Comparison of ENCODE assay signal across 8 cellular contexts in the genomic region with DNA sequence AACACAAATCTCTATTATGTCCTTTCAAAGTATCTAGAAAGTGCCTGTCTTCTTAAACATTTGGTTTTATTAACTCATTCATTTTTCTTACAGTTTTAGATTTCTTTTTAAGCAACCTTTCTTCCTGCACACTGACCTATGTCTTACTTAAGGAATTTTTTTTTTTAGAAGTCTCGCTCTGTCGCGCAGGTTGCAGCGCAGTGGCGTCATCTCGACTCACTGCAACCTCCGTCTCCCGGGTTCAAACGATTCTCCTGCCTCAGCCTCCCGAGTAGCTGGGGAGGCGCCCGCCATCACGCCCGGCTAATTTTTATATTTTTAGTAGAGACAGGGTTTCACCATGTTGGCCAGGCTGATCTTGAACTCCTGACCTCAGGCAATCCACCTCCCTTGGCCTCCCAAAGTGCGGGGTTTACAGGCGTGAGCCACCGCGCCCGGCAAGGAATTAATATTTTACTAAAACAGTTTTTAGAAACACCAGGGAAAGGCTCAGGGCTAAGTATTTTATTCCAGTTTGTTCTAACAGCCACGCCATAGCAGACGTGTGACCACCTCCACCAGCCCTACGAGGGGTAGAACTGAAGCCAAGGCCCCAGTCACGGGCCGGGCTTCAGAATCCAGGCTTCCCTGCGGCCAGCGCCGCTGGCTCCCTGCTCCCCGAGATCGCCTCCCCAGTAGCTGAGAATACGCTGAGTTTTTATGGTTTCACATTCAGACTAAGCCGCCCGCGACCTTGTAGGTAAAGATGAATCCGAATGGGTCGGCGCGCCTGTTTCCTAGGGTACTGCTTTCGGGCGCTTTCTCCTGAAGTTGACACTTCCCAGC. TPM values are rescaled to one million over a fixed set of nuclear protein-coding genes. Genes with fewer than 3 reads are reported as not detected.
A peak's percentile ranks its signal among the peaks of the same experiment; 100 is the strongest.
DNase-seq lines count a peak whose midpoint lies in the region; ATAC-seq and TF ChIP-seq lines count a peak whose summit lies in the region.

No MANE protein-coding gene starts in this region.

- peaks cover 16% of the 10 kb centered on the region for H3K4me1 Mint-ChIP-seq in endodermal cell

- peaks cover 32% of the 10 kb centered on the region for H4K20me1 ChIP-seq in MM.1S (ENCODE audit: insufficient read depth, low read length)

- peaks cover 46% of the 10 kb centered on the region for H3K79me2 ChIP-seq in MM.1S (ENCODE audit: low read length)

- peak overlapping the region; percentile 55 for H2AFZ ChIP-seq in MM.1S (ENCODE audit: low read length)

- H3K9me3 ChIP-seq in MM.1S (replicated peaks; ENCODE audit: insufficient read depth, low read length) (no peaks in the 10 kb centered on the region), endodermal cell (ENCODE audit: control insufficient read depth, low read length) (no peaks in the 10 kb centered on the region), muscle layer of duodenum (ENCODE audit: control insufficient read depth in 1 of 2, low read length in 2 of 2) (no peaks in the 10 kb centered on the region), testis (no peaks in the 10 kb centered on the region)

- H3K4me2 ChIP-seq in MM.1S (ENCODE audit: low read depth, low read length) = peak overlapping the region; percentile 69

- H3K27ac ChIP-seq in MM.1S (ENCODE audit: low read length) = peak overlapping the region; percentile 93
- peak overlapping the region; percentile 89 for H3K27ac ChIP-seq in endodermal cell (ENCODE audit: low read depth, low read length)
- peak overlapping the region; percentile 99 for H3K27ac ChIP-seq in muscle layer of duodenum (ENCODE audit: low read length)
- peak overlapping the region; percentile 99 to 100 for H3K27ac ChIP-seq in testis

- H3K9ac ChIP-seq in MM.1S (ENCODE audit: low read length) (peak overlapping the region; percentile 94), endodermal cell (ENCODE audit: extremely low read depth, low read length, poor library complexity, severe bottlenecking) (peak overlapping the region; percentile 92)

- H3K9me3 Mint-ChIP-seq in endodermal cell = no peaks in the 10 kb centered on the region

- 18 to 25% methylated on average over 26 to 39 of the region's 39 CpGs for WGBS in endodermal cell (ENCODE audit: insufficient coverage in 1 of 2, insufficient read length in 1 of 2), 2 experiments
- 3 to 4% methylated on average over 37 to 39 of the region's 39 CpGs for WGBS in testis, 2 donors

- DNase-seq in ELF-1 (ENCODE audit: low read depth, low spot score) (peak; percentile 68), MM.1S (peak; percentile 77), endodermal cell (no peak), testis (peak; percentile 24), ecto neural progenitor cell (ENCODE audit: low spot score) (no peak)
- DNase-seq in activated CD4-positive, alpha-beta T cell treated with anti-CD3 and anti-CD28 coated beads for 4 hours = peak; percentile 26 to 30

- H3K27me3 Mint-ChIP-seq in endodermal cell (ENCODE audit: insufficient read depth) = no peaks in the 10 kb centered on the region

- ATAC-seq in GM21723 (IDR thresholded peaks at IDR 0.05; ENCODE audit: unreplicated experiment) = peak; percentile 14

- H3K36me3 Mint-ChIP-seq in endodermal cell (ENCODE audit: low read depth) = peaks cover 12% of the 10 kb centered on the region

- peak overlapping the region; percentile 97 for H3K4me3 Mint-ChIP-seq in endodermal cell

- intact Hi-C loops in testis (cut with DNase I; ENCODE audit: low total_unique reads) = no loop called here

- no peaks in the 10 kb centered on the region for H3K9me2 ChIP-seq in MM.1S (replicated peaks; ENCODE audit: insufficient read depth, low read length)

- no peaks in the 10 kb centered on the region for H3K27me3 ChIP-seq in MM.1S (replicated peaks; ENCODE audit: insufficient read depth, low read length)
- H3K27me3 ChIP-seq in endodermal cell (ENCODE audit: control insufficient read depth, insufficient read depth, low read length, poor library complexity, severe bottlenecking) = no peaks in the 10 kb centered on the region
- no peaks in the 10 kb centered on the region for H3K27me3 ChIP-seq in muscle layer of duodenum (ENCODE audit: low read depth, low read length)
- no peaks in the 10 kb centered on the region for H3K27me3 ChIP-seq in testis

- TF ChIP-seq POLR2A in testis (IDR thresholded peaks at IDR 0.05) = no peak

- H3K27ac Mint-ChIP-seq in endodermal cell = peak overlapping the region; percentile 99

- H3K4me3 ChIP-seq in MM.1S (ENCODE audit: low read length) (peak overlapping the region; percentile 91), endodermal cell (ENCODE audit: low read length) (peak overlapping the region; percentile 95), muscle layer of duodenum (ENCODE audit: low read depth in 1 of 2, low read length in 2 of 2) (peak overlapping the region; percentile 94 to 97), testis (peak overlapping the region; percentile 91 to 97)

- H3F3A ChIP-seq in MM.1S (ENCODE audit: insufficient read depth, low read length) = peaks cover 26% of the 10 kb centered on the region

- H3K4me1 ChIP-seq in MM.1S (ENCODE audit: low read length) (peaks cover 16% of the 10 kb centered on the region; the same call in 1 of the 2 replicates), endodermal cell (ENCODE audit: control insufficient read depth, insufficient read depth, low read length) (peaks cover 9% of the 10 kb centered on the region), muscle layer of duodenum (ENCODE audit: control insufficient read depth in 1 of 2, insufficient read depth in 2 of 2, low read length in 2 of 2) (peaks cover 13 to 29% of the 10 kb centered on the region in 2 donors), testis (peaks cover 21% of the 10 kb centered on the region)

- TF ChIP-seq CTCF in MM.1S (IDR thresholded peaks at IDR 0.05; ENCODE audit: low read length) (no peak), endodermal cell (conservative IDR thresholded peaks at IDR 0.05) (no peak), testis (IDR thresholded peaks at IDR 0.05) (no peak)

- H3K36me3 ChIP-seq in MM.1S (replicated peaks; ENCODE audit: insufficient read depth, low read length) (no peaks in the 10 kb centered on the region; the same call in 1 of the 2 replicates), endodermal cell (ENCODE audit: control insufficient read depth, insufficient read depth, low read length) (peaks cover 5% of the 10 kb centered on the region), muscle layer of duodenum (ENCODE audit: control insufficient read depth in 1 of 2, insufficient read depth in 2 of 2, low read length in 2 of 2) (peaks cover 0 to 5% of the 10 kb centered on the region in 2 donors), testis (ENCODE audit: low read depth, missing control alignments) (no peaks in the 10 kb centered on the region)

RNA-seq across cellular contexts. Expression of gene LUC7L2, which starts 0.9 kb away (rescaled TPM):
- 10 to 100 TPM; 71.0 to 76.0 TPM for total RNA-seq in endodermal cell
- 74.0 TPM for polyA plus RNA-seq in endodermal cell (2013, experiment 1 of 2)
- polyA plus RNA-seq in endodermal cell (2013, experiment 2 of 2) = 62.3 TPM
- 100 to 1,000 TPM; 109 to 136 TPM for total RNA-seq in testis
- 73.2 TPM for polyA plus RNA-seq in testis (ENCODE audit: insufficient read depth, low read depth, low replicate concordance)

RNA-seq across cellular contexts. Expression of gene FMC1, which starts 17.6 kb away (rescaled TPM):
- 10 to 100 TPM; 10.8 to 17.1 TPM for total RNA-seq in endodermal cell
- polyA plus RNA-seq in endodermal cell (2013, experiment 1 of 2) = 40.8 TPM
- polyA plus RNA-seq in endodermal cell (2013, experiment 2 of 2) = 40.9 TPM
- 10 to 100 TPM; 46.1 to 60.0 TPM for total RNA-seq in testis
- polyA plus RNA-seq in testis (ENCODE audit: insufficient read depth, low read depth, low replicate concordance) = 234 TPM

Comparison
In these comparisons a context has a peak if more than half of its experiments do, and no peak if none do; other contexts are left out.
1. DNase-seq: peak in ELF-1 (single experiment), MM.1S (single experiment), activated CD4-positive, alpha-beta T cell treated with anti-CD3 and anti-CD28 coated beads for 4 hours (2 of 2) and testis (single experiment); none in endodermal cell (single experiment) and ecto neural progenitor cell (single experiment).
2. Peak in every context shown above with its lines, with median percentiles within 50 percentile points of each other: H3K27ac ChIP-seq and H3K4me3 ChIP-seq.